28 cellular contexts compared by ENCODE assay signal in genomic region chr10:110700947-110701617, GRCh38. TPM values are rescaled to one million over a fixed set of nuclear protein-coding genes. Genes with fewer than 3 reads are reported as not detected.
DNase-seq lines count a peak whose midpoint lies in the region; ATAC-seq, FAIRE-seq and TF ChIP-seq lines count a peak whose summit lies in the region.
"Had no signal": no experiment of that assay in that cellular context is flagged by ENCODE, and none has a peak within 500 bp of the region (broad histone marks: within the 10 kb centered on the region; RNA-seq: fewer than 3 reads in every experiment).

No MANE protein-coding gene starts in this region.

- no peaks in the 10 kb centered on the region for H3K79me1 ChIP-seq in H1 (ENCODE audit: low read depth, low read length)

- no peak overlapping the region for H3K9ac ChIP-seq in H1 (replicated peaks in 1 of 4; ENCODE audit: extremely low read depth in 1 of 4, low read depth in 3 of 4, low read length in 3 of 4)
- H3K9ac ChIP-seq in neural progenitor cell: no peak overlapping the region

- TF ChIP-seq POLR2A in H1 (IDR thresholded peaks at IDR 0.05; ENCODE audit: control extremely low read depth in 1 of 2, low read depth in 2 of 2, low read length in 2 of 2) (no peak), lower leg skin (IDR thresholded peaks at IDR 0.05) (no peak)

- intact Hi-C loops in lower leg skin (cut with DNase I; ENCODE audit: low total_unique reads): no loop called here

- H3K27me3 ChIP-seq in H1 (replicated peaks in 1 of 4; ENCODE audit: control insufficient read depth in 3 of 4, extremely low read depth in 1 of 4, insufficient read depth in 3 of 4, low read length in 3 of 4): no peaks in the 10 kb centered on the region
- H3K27me3 ChIP-seq in neural progenitor cell: no peaks in the 10 kb centered on the region
- H3K27me3 ChIP-seq: brain microvascular endothelial cell, stomach, tibial nerve had no signal

- no peak overlapping the region for H4K91ac ChIP-seq in H1 (replicated peaks; ENCODE audit: insufficient read length, low read length)

- H3K9me3 Mint-ChIP-seq in neural progenitor cell: peaks cover 2% of the 10 kb centered on the region
- H3K9me3 Mint-ChIP-seq: activated naive CD4-positive, alpha-beta T cell treated with anti-CD3 and anti-CD28 coated beads, Interleukin-2, amount 10 ng/mL, durations not matched to agents 7 days and 5 days; CD8-positive, alpha-beta T cell had no signal

- no peak overlapping the region for H2BK20ac ChIP-seq in H1 (ENCODE audit: low read length)

- no peaks in the 10 kb centered on the region for H3K36me3 Mint-ChIP-seq in neural progenitor cell
- H3K36me3 Mint-ChIP-seq: activated naive CD4-positive, alpha-beta T cell treated with anti-CD3 and anti-CD28 coated beads, Interleukin-2, amount 10 ng/mL, durations not matched to agents 7 days and 5 days; CD8-positive, alpha-beta T cell had no signal

- H3K27ac ChIP-seq in H1 (ENCODE audit: low read depth, low read length) (no peak overlapping the region), neural progenitor cell (no peak overlapping the region)
- H3K27ac ChIP-seq: brain microvascular endothelial cell, tibial nerve had no signal

- H3K4me3 Mint-ChIP-seq in neural progenitor cell: no peak overlapping the region
- H3K4me3 Mint-ChIP-seq: activated naive CD4-positive, alpha-beta T cell treated with anti-CD3 and anti-CD28 coated beads, Interleukin-2, amount 10 ng/mL, durations not matched to agents 7 days and 5 days; CD8-positive, alpha-beta T cell had no signal

- peak; percentile 29 for DNase-seq in GM12865 (ENCODE audit: low read depth)
- no peak for DNase-seq in H1 (ENCODE audit: low read depth in 1 of 2, low spot score in 2 of 2)
- no peak for DNase-seq in neural progenitor cell (ENCODE audit: low spot score)
- DNase-seq in RCC 7860 (ENCODE audit: low spot score): no peak
- DNase-seq in lower leg skin (ENCODE audit: low spot score in 2 of 2): no peak
- no peak for DNase-seq in mucosa of gallbladder (ENCODE audit: low spot score)
- DNase-seq: activated CD4-positive, alpha-beta T cell treated with anti-CD3 and anti-CD28 coated beads, Interleukin-2, amount 50 U/mL, for 48 hours; activated CD8-positive, alpha-beta memory T cell treated with anti-CD3 and anti-CD28 coated beads, Interleukin-2, amount 50 U/mL, for 4 hours; activated naive CD4-positive, alpha-beta T cell treated with anti-CD3 and anti-CD28 coated beads, Interleukin-2, amount 10 ng/mL, durations not matched to agents 7 days and 5 days; amniotic stem cell; brain microvascular endothelial cell; CD8-positive, alpha-beta T cell; DMS 273 treated with DMSO at 0.1 percent for 48 hours; EL; glutamatergic neuron; Karpas-422; NCI-H1417 treated with DMSO at 0.1 percent for 48 hours; NCI-H2081; NCI-H774; PC-3; small intestine; stimulated activated CD8-positive, alpha-beta memory T cell treated with anti-CD3 and anti-CD28 coated beads, Interleukin-4, amount 100 ng/mL, for 48 hours; stomach had no signal

- peaks cover 15% of the 10 kb centered on the region for H3F3A ChIP-seq in neural progenitor cell (ENCODE audit: low read depth)

- ATAC-seq in HG02884 (IDR thresholded peaks at IDR 0.05; ENCODE audit: unreplicated experiment) (peak; percentile 48), GM19023 (IDR thresholded peaks at IDR 0.05; ENCODE audit: unreplicated experiment) (no peak)
- ATAC-seq: CD8-positive, alpha-beta T cell; PC-3 had no signal

- POLR2A ChIA-PET in H1 (lab: Charles Lee; ENCODE audit: partially characterized antibody): no interaction called here

- no peak for TF ChIP-seq RAD21 in H1 (IDR thresholded peaks at IDR 0.05 in 1 of 2, conservative IDR thresholded peaks at IDR 0.05 in 1 of 2; ENCODE audit: low read depth in 2 of 2, low read length in 2 of 2)

- H2BK5ac ChIP-seq in H1 (ENCODE audit: low read depth, low read length): no peak overlapping the region

- H3K9me3 ChIP-seq in H1 (ENCODE audit: insufficient read depth in 2 of 2, low read depth in 1 of 2, low read length in 1 of 2) (no peaks in the 10 kb centered on the region), neural progenitor cell (ENCODE audit: low read depth) (no peaks in the 10 kb centered on the region)
- H3K9me3 ChIP-seq: stomach, tibial nerve had no signal

- no peak overlapping the region for H3K4me3 ChIP-seq in GM12865 (ENCODE audit: low read depth, low read length)
- no peak overlapping the region for H3K4me3 ChIP-seq in H1 (ENCODE audit: extremely low read depth in 1 of 4, insufficient read depth in 2 of 4, low read depth in 3 of 4, low read length in 4 of 4)
- H3K4me3 ChIP-seq in neural progenitor cell: no peak overlapping the region
- no peak overlapping the region for H3K4me3 ChIP-seq in lower leg skin (ENCODE audit: low read depth, poor library complexity, severe bottlenecking)
- H3K4me3 ChIP-seq: stomach, tibial nerve had no signal

- H3K4me2 ChIP-seq in H1 (ENCODE audit: insufficient read depth in 1 of 2, low read depth in 2 of 2, low read length in 2 of 2) (no peak overlapping the region), neural progenitor cell (peak overlapping the region; percentile 30)

- H3K4me1 Mint-ChIP-seq in neural progenitor cell: peaks cover 18% of the 10 kb centered on the region
- H3K4me1 Mint-ChIP-seq: activated naive CD4-positive, alpha-beta T cell treated with anti-CD3 and anti-CD28 coated beads, Interleukin-2, amount 10 ng/mL, durations not matched to agents 7 days and 5 days had no signal

- H3K36me3 ChIP-seq in H1 (ENCODE audit: control insufficient read depth in 2 of 4, insufficient read depth in 4 of 4, low read length in 3 of 4): no peaks in the 10 kb centered on the region
- no peaks in the 10 kb centered on the region for H3K36me3 ChIP-seq in neural progenitor cell
- H3K36me3 ChIP-seq: brain microvascular endothelial cell, stomach, tibial nerve had no signal

- FAIRE-seq in H1 (lab: Jason Lieb, UNC) (no peak), RCC 7860 (lab: Jason Lieb, UNC) (no peak)
- FAIRE-seq: H54, small intestine, TTC549 had no signal

- 85% methylated on average over 10 of the region's 10 CpGs; no CpG with 5 or more reads in 1 of the 2 experiments for WGBS in H1 (ENCODE audit: extremely low coverage in 1 of 2, insufficient coverage in 1 of 2, insufficient read length in 1 of 2, insufficient replicate concordance in 2 of 2, low coverage in 1 of 2, low lambda C conversion rate in 2 of 2, missing lambda C conversion rate in 1 of 2), 2 experiments
- WGBS in lower leg skin, 2 donors: 88 to 91% methylated on average over 10 of the region's 10 CpGs

- TF ChIP-seq EP300 in H1 (IDR thresholded peaks at IDR 0.05; ENCODE audit: borderline replicate concordance in 1 of 2, low read depth in 2 of 2, low read length in 2 of 2): no peak

- H2BK12ac ChIP-seq in H1 (ENCODE audit: low read depth, low read length): no peak overlapping the region

- H2BK120ac ChIP-seq in H1 (replicated peaks; ENCODE audit: low read depth, low read length): no peak overlapping the region

- no peak overlapping the region for H3K23ac ChIP-seq in H1 (ENCODE audit: insufficient read length)

- no peak overlapping the region for H4K5ac ChIP-seq in H1 (ENCODE audit: insufficient read length, low read depth, low read length)

- no peak overlapping the region for H3K56ac ChIP-seq in H1 (replicated peaks; ENCODE audit: insufficient read length, low read depth, low read length)

- no peak overlapping the region for H3K27ac Mint-ChIP-seq in neural progenitor cell
- H3K27ac Mint-ChIP-seq: activated naive CD4-positive, alpha-beta T cell treated with anti-CD3 and anti-CD28 coated beads, Interleukin-2, amount 10 ng/mL, durations not matched to agents 7 days and 5 days; CD8-positive, alpha-beta T cell had no signal

- no peaks in the 10 kb centered on the region for H3K79me2 ChIP-seq in H1 (ENCODE audit: control insufficient read depth in 1 of 2, insufficient read depth in 2 of 2, low read length in 2 of 2)
- no peaks in the 10 kb centered on the region for H3K79me2 ChIP-seq in neural progenitor cell (ENCODE audit: low read depth)

- no peaks in the 10 kb centered on the region; a peak in 4 of 7 replicates for H3K4me1 ChIP-seq in H1 (replicated peaks in 1 of 4; ENCODE audit: control insufficient read depth in 3 of 4, insufficient read depth in 4 of 4, low read length in 3 of 4)
- peaks cover 20% of the 10 kb centered on the region for H3K4me1 ChIP-seq in neural progenitor cell
- H3K4me1 ChIP-seq: tibial nerve had no signal

- no peak overlapping the region for H3K14ac ChIP-seq in H1 (ENCODE audit: insufficient read length)

- no peaks in the 10 kb centered on the region for H3K23me2 ChIP-seq in H1 (ENCODE audit: low read depth, low read length)

- H2AFZ ChIP-seq in H1 (ENCODE audit: low read length) (peak overlapping the region; percentile 27; the same call in 1 of the 2 replicates), neural progenitor cell (replicated peaks) (no peak overlapping the region)

- no peak overlapping the region for H4K8ac ChIP-seq in H1 (ENCODE audit: extremely low read depth, insufficient read depth, low read length)

- no peak for TF ChIP-seq CTCF in GM12865 (IDR thresholded peaks at IDR 0.05; ENCODE audit: insufficient read depth, low read depth, low read length, missing control alignments)
- no peak for TF ChIP-seq CTCF in H1 (IDR thresholded peaks at IDR 0.05; ENCODE audit: control extremely low read depth in 1 of 3, insufficient read depth in 1 of 3, low read depth in 1 of 3, low read length in 3 of 3)
- no peak for TF ChIP-seq CTCF in neural progenitor cell (IDR thresholded peaks at IDR 0.05)
- no peak for TF ChIP-seq CTCF in lower leg skin (IDR thresholded peaks at IDR 0.05)

- H3K4ac ChIP-seq in H1 (replicated peaks; ENCODE audit: insufficient read length, low read depth, low read length): no peak overlapping the region

- no peak overlapping the region for H2AK5ac ChIP-seq in H1 (ENCODE audit: low read depth, low read length)

- H2BK15ac ChIP-seq in H1 (ENCODE audit: low read length): no peak overlapping the region

- no peak overlapping the region for H3K18ac ChIP-seq in H1 (ENCODE audit: extremely low read depth, low read length)

- H4K20me1 ChIP-seq in H1 (replicated peaks in 1 of 2; ENCODE audit: control insufficient read depth in 1 of 2, insufficient read depth in 2 of 2, low read length in 2 of 2) (no peaks in the 10 kb centered on the region), neural progenitor cell (ENCODE audit: low read depth) (no peaks in the 10 kb centered on the region)

- no peaks in the 10 kb centered on the region for H3K27me3 Mint-ChIP-seq in neural progenitor cell (ENCODE audit: insufficient read depth, low read depth)

- CTCF ChIA-PET in H1 (lab: Charles Lee; ENCODE audit: partially characterized antibody): interaction anchor here (0.7 to 1.6 kb wide), 7 partner anchors 12 to 82 kb away, joined by 3 to 5 read pairs (median 3); no protein-coding TSS in a partner anchor

RNA-seq across cellular contexts. Expression of gene RBM20, which starts 56.9 kb away (rescaled TPM):
- total RNA-seq in H1 (2021; fragmentation: NEBNext Ultra II Directional; extraction: Animal tissue kit (Norgen Biotek cat#: 25700)): 0.29 and 0.63 TPM in 2 replicates
- 0.05 and 0.22 TPM in 2 replicates for polyA plus RNA-seq in H1 (2011; rRNA removed)
- polyA plus RNA-seq in H1 (2011; cell fraction: cytosol; rRNA removed): 0.10 TPM
- polyA plus RNA-seq in H1 (2011; cell fraction: nucleus; rRNA removed): 0.39 TPM
- 0.08 to 0.20 TPM (median 0.13 TPM) in 4 replicates for polyA plus RNA-seq in H1 (2012, experiment 1 of 2)
- polyA plus RNA-seq in H1 (2012, experiment 2 of 2): 0.04 TPM
- polyA plus RNA-seq in H1 (2013, experiment 1 of 2): 0.30 TPM
- polyA plus RNA-seq in H1 (2013, experiment 2 of 2): 0.29 TPM
- polyA minus RNA-seq in H1 (2011; rRNA and poly(A)+ RNA removed): 0.19 and 0.20 TPM in 2 replicates
- polyA minus RNA-seq in H1 (2011; cell fraction: cytosol; rRNA and poly(A)+ RNA removed): 0.73 TPM
- 1.1 TPM for polyA minus RNA-seq in H1 (2011; cell fraction: nucleus; rRNA and poly(A)+ RNA removed)
- 0.28 and 0.32 TPM in 2 replicates for total RNA-seq in neural progenitor cell (ENCODE audit: low replicate concordance)
- total RNA-seq in lower leg skin: 1 to 10 TPM in 3 of 4 donors, under 1 TPM in 1; 0.66 to 6.2 (median 3.5) TPM
- total RNA-seq in mucosa of gallbladder: 1.4 TPM
